27 cellular contexts compared by ENCODE assay signal in genomic region chr6:124541601-124542000, GRCh38.
"Had no signal": no experiment of that assay in that cellular context is flagged by ENCODE, and none has a peak within 500 bp of the region (broad histone marks: within the 10 kb centered on the region; RNA-seq: fewer than 3 reads in every experiment).

No MANE protein-coding gene starts in this region.

- FAIRE-seq: urothelium cell line had no signal

- H3K36me3 ChIP-seq: neural progenitor cell, ovary, right lobe of liver, sigmoid colon, stomach, thoracic aorta, thyroid gland, tibial nerve, upper lobe of left lung, vagina had no signal

- H3K27ac ChIP-seq: neural progenitor cell, ovary, parathyroid adenoma, psoas muscle, right lobe of liver, sigmoid colon, stomach, thoracic aorta, thyroid gland, tibial nerve, upper lobe of left lung, vagina had no signal

- H3K27me3 ChIP-seq: neural progenitor cell, ovary, right lobe of liver, sigmoid colon, stomach, thyroid gland, tibial nerve, upper lobe of left lung, vagina had no signal

- H3K4me1 ChIP-seq: neural progenitor cell, parathyroid adenoma, psoas muscle, right lobe of liver, sigmoid colon, stomach, thyroid gland, upper lobe of left lung, vagina had no signal

- H3K4me3 ChIP-seq: neural progenitor cell, ovary, psoas muscle, right lobe of liver, sigmoid colon, stomach, thoracic aorta, thyroid gland, tibial nerve, upper lobe of left lung, vagina had no signal

- ATAC-seq: natural killer cell treated with Interleukin-12 subunit alpha and Interleukin-12 subunit beta and Interleukin-15 and Interleukin-18, amount 100 ng/mL, for 72 hours; psoas muscle; right cardiac atrium; right lobe of liver; stimulated activated effector memory CD8-positive, alpha-beta T cell treated with anti-CD3 and anti-CD28 coated beads, Interleukin-12 subunit alpha, Interleukin-12 subunit beta, amount 100 ng/mL, for 72 hours; stimulated activated naive B cell treated with anti-CD40 and anti-IgM and Interleukin-4, amounts not matched to agents 10 μg/mL and 1 μg/mL and 100 μg/mL, for 72 hours had no signal

- H3K9me3 ChIP-seq: ovary, psoas muscle, right lobe of liver, sigmoid colon, stomach, thoracic aorta, thyroid gland, tibial nerve, upper lobe of left lung, vagina had no signal

- DNase-seq: nephron progenitor cell; occipital lobe; ovary; posterior cingulate gyrus; psoas muscle; right cardiac atrium; right lobe of liver; sigmoid colon; small intestine; stimulated activated CD4-positive, alpha-beta T cell treated with anti-CD3 and anti-CD28 coated beads, Interleukin-15, amount 100 ng/mL, for 24 hours; stimulated activated CD4-positive, alpha-beta T cell treated with anti-CD3 and anti-CD28 coated beads, Interleukin-2, amount 100 ng/mL, for 24 hours; stimulated activated CD4-positive, alpha-beta T cell treated with anti-CD3 and anti-CD28 coated beads, Interleukin-2, amount 100 ng/mL, for 48 hours; stimulated activated CD4-positive, alpha-beta T cell treated with anti-CD3 and anti-CD28 coated beads, Interleukin-4, amount 100 ng/mL, for 24 hours; stimulated activated naive B cell treated with anti-CD40 and anti-IgM and Interleukin-4, amounts not matched to agents 10 μg/mL and 1 μg/mL and 100 μg/mL, for 72 hours; stimulated activated naive CD4-positive, alpha-beta T cell treated with Interleukin-2 at 50 U/mL for 16 hours; stomach; thyroid gland; trophoblast cell; upper lobe of left lung had no signal
